8 cellular contexts compared by ENCODE assay signal in the genomic region with DNA sequence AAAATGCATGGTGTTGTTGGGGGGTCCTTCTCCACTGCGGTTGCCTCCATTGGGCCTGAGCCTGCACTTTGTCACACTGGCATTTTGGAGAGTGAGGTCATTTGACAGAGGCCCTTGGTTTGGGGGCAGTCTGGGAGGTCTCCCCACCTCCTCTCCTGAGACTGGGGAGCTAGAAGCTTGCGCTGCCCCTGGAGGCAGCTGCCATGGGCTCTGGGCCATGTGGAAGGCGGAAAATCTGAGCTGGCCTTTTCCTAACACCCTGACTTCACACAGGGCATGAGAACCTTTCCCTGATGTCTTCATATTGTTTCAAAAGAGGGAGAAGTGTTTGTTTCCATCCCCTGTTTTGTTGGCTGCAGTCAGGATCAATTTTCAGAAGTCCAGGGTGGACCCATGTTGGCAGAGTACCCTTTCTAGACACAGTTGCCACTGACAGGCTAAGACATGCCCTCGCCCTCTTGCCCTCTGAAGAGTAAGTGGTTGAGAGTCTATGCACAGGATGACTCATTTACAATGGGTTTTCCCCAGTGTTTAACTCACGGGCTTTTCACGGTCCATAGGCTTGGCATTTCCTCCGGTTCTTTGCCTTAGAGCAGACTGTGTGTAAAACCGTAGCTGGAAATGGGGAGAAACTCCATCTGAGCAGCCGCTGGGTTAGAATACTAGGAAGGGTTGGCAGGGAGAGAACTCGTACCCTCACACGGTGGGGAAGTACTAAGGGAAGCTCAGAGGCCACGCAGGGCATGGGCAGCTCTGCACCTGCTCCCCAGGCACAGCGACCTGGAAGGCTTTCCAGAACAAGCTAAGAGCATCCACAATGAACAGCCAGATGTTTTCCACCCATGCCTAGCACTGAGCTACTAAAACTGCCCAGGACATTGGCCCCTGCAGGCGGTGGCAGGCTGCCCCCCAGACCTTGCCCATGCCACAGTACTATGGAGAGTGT.
DNase-seq lines count a peak whose midpoint lies in the region; ATAC-seq, FAIRE-seq and TF ChIP-seq lines count a peak whose summit lies in the region.

No MANE protein-coding gene starts in this region.

- no peaks in the 10 kb centered on the region for H3K36me3 ChIP-seq in adipocyte (ENCODE audit: control insufficient read depth, insufficient read depth, low read length, severe bottlenecking)
- H3K36me3 ChIP-seq in skeletal muscle satellite cell (ENCODE audit: insufficient read depth, low read length), result peaks cover 4% of the 10 kb centered on the region
- no peaks in the 10 kb centered on the region for H3K36me3 ChIP-seq in PC-9 (ENCODE audit: low read depth)

- no peak overlapping the region for H2AFZ ChIP-seq in PC-9

- H3K4me3 ChIP-seq in adipocyte (ENCODE audit: low read length) (no peak overlapping the region), skeletal muscle satellite cell (ENCODE audit: low read length) (peak overlapping the region; percentile 12), PC-9 (no peak overlapping the region)

- CTCF ChIA-PET in PC-9 (lab: Charles Lee), result no interaction called here

- H3K27me3 ChIP-seq in adipocyte (replicated peaks; ENCODE audit: control insufficient read depth, insufficient read depth, low read length) (no peaks in the 10 kb centered on the region), skeletal muscle satellite cell (ENCODE audit: control insufficient read depth, insufficient read depth, low read length) (no peaks in the 10 kb centered on the region), PC-9 (ENCODE audit: insufficient read depth, low read depth) (peaks cover 93% of the 10 kb centered on the region)

- no peaks in the 10 kb centered on the region for H3K9me2 ChIP-seq in PC-9 (ENCODE audit: insufficient read depth)

- H3K79me2 ChIP-seq in PC-9 (ENCODE audit: low read depth), result no peaks in the 10 kb centered on the region

- H3F3A ChIP-seq in PC-9 (ENCODE audit: insufficient read depth, low read depth), result no peaks in the 10 kb centered on the region

- peak; percentile 69 for ATAC-seq in HG03175 (IDR thresholded peaks at IDR 0.05; ENCODE audit: unreplicated experiment)

- POLR2A ChIA-PET in PC-9 (lab: Charles Lee; ENCODE audit: unreplicated experiment), result no interaction called here

- no peak overlapping the region for H3K9ac ChIP-seq in adipocyte (ENCODE audit: low read length)
- H3K9ac ChIP-seq in skeletal muscle satellite cell (ENCODE audit: low read depth, low read length), result no peak overlapping the region

- no peaks in the 10 kb centered on the region for H4K20me1 ChIP-seq in PC-9 (ENCODE audit: insufficient read depth)

- no peak overlapping the region for H3K27ac ChIP-seq in PC-9

- TF ChIP-seq CTCF in PC-9 (conservative IDR thresholded peaks at IDR 0.05) (no peak), D721Med (IDR thresholded peaks at IDR 0.05; ENCODE audit: insufficient read depth, missing control alignments) (no peak)

- DNase-seq in NCI-H2029 (lab: John Stamatoyannopoulos, UW) (peak; percentile 27), NCI-H2029 treated with DMSO at 0.1 percent for 48 hours (lab: John Stamatoyannopoulos, UW) (no peak), adipocyte (ENCODE audit: low read depth) (peak; percentile 64), islet precursor cell (no peak), PC-9 (no peak), D721Med (ENCODE audit: insufficient read length, low spot score) (no peak)

- BruUV-seq in PC-9 (replicated peaks; lab: Mats Ljungman, UMichigan), result no TSS peak

- H3K4me2 ChIP-seq in skeletal muscle satellite cell (ENCODE audit: low read length) (peak overlapping the region; percentile 57), PC-9 (no peak overlapping the region)

- H3K4me1 ChIP-seq in adipocyte (ENCODE audit: control insufficient read depth, insufficient read depth, low read length), result peaks cover 8% of the 10 kb centered on the region
- peaks cover 14% of the 10 kb centered on the region for H3K4me1 ChIP-seq in skeletal muscle satellite cell (ENCODE audit: control insufficient read depth, insufficient read depth, low read length)
- no peaks in the 10 kb centered on the region for H3K4me1 ChIP-seq in PC-9 (replicated peaks; ENCODE audit: insufficient read depth)

- no peaks in the 10 kb centered on the region for H3K9me3 ChIP-seq in adipocyte (ENCODE audit: control insufficient read depth, low read length)
- no peaks in the 10 kb centered on the region for H3K9me3 ChIP-seq in skeletal muscle satellite cell (replicated peaks; ENCODE audit: low read length)
- H3K9me3 ChIP-seq in PC-9 (ENCODE audit: insufficient read depth, low read depth), result no peaks in the 10 kb centered on the region

- intact Hi-C loops in PC-9 (cut with micrococcal nuclease; ENCODE audit: unreplicated experiment), result no loop called here

- FAIRE-seq in D721Med (lab: Jason Lieb, UNC), result no peak

Comparison
In these comparisons a context has a peak if more than half of its experiments do, and no peak if none do; other contexts are left out.
1. DNase-seq: peak in NCI-H2029 (single experiment) and adipocyte (single experiment); none in NCI-H2029 treated with DMSO at 0.1 percent for 48 hours (single experiment), islet precursor cell (single experiment), PC-9 (0 of 2) and D721Med (single experiment).